ENCODE assay signal across 29 cellular contexts in the genomic region with DNA sequence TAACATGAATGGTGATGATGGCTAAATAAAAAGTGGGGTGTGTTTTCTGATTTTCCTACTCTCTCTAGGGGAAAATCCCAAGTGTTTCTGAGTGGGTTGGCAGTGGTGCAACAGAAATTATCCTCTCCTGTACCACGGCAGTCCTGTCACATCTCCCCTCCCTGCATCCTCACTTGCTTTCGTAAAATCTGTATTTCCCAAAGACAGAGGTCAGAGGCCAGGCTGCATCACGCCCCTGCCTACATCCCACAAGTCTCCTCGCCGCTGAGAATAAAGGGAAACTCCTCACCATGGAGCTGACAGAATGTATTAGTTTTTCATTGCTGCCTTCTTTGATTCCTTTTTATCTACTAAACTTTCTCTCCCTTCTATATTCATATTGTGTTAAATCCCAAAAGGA. TPM values are rescaled to one million over a fixed set of nuclear protein-coding genes. Genes with fewer than 3 reads are reported as not detected.
DNase-seq lines count a peak whose midpoint lies in the region; ATAC-seq, FAIRE-seq and TF ChIP-seq lines count a peak whose summit lies in the region.
"Had no signal": no experiment of that assay in that cellular context is flagged by ENCODE, and none has a peak within 500 bp of the region (broad histone marks: within the 10 kb centered on the region; RNA-seq: fewer than 3 reads in every experiment).

No MANE protein-coding gene starts in this region.

- H3K9ac ChIP-seq in BLaER1 (no peak overlapping the region), astrocyte (ENCODE audit: low read length) (no peak overlapping the region)
- H3K9ac ChIP-seq: KMS-11 had no signal

- POLR2A ChIA-PET in activated CD4-positive, alpha-beta T cell treated with anti-CD3 and anti-CD28 coated beads, Interleukin-2, amount 10 ng/mL, durations not matched to agents 7 days and 5 days (lab: Charles Lee) = no interaction called here

- no peaks in the 10 kb centered on the region for H3K27me3 Mint-ChIP-seq in astrocyte (ENCODE audit: low read depth, unreplicated experiment)
- no peaks in the 10 kb centered on the region for H3K27me3 Mint-ChIP-seq in activated CD4-positive, alpha-beta T cell treated with anti-CD3 and anti-CD28 coated beads, Interleukin-2, amount 10 ng/mL, durations not matched to agents 7 days and 5 days

- no peak for TF ChIP-seq CTCF in astrocyte (IDR thresholded peaks at IDR 0.05; ENCODE audit: insufficient read depth, low read depth, low read length)
- no peak for TF ChIP-seq CTCF in lower leg skin (IDR thresholded peaks at IDR 0.05)

- no peaks in the 10 kb centered on the region for H3K27me3 ChIP-seq in BLaER1
- no peaks in the 10 kb centered on the region for H3K27me3 ChIP-seq in astrocyte (ENCODE audit: insufficient read depth, low read length)
- H3K27me3 ChIP-seq: ascending aorta had no signal

- H3K27ac ChIP-seq in BLaER1 = peak overlapping the region; percentile 46; the same call in 1 of the 2 replicates
- no peak overlapping the region for H3K27ac ChIP-seq in astrocyte (ENCODE audit: low read depth, low read length)
- H3K27ac ChIP-seq in skin epidermis = peak overlapping the region in 11 of 21 experiments; percentile 4 to 85 (median 31)
- H3K27ac ChIP-seq: KMS-11, SJSA1 had no signal

- peak overlapping the region; percentile 53 for H3K27ac Mint-ChIP-seq in astrocyte (ENCODE audit: unreplicated experiment)
- H3K27ac Mint-ChIP-seq in activated CD4-positive, alpha-beta T cell treated with anti-CD3 and anti-CD28 coated beads, Interleukin-2, amount 10 ng/mL, durations not matched to agents 7 days and 5 days = no peak overlapping the region
- H3K27ac Mint-ChIP-seq: activated naive CD8-positive, alpha-beta T cell treated with anti-CD3 and anti-CD28 coated beads for 36 hours had no signal

- H3K36me3 Mint-ChIP-seq in astrocyte (ENCODE audit: low read depth, unreplicated experiment) = peaks cover 2% of the 10 kb centered on the region
- no peaks in the 10 kb centered on the region for H3K36me3 Mint-ChIP-seq in activated CD4-positive, alpha-beta T cell treated with anti-CD3 and anti-CD28 coated beads, Interleukin-2, amount 10 ng/mL, durations not matched to agents 7 days and 5 days (ENCODE audit: low read depth)
- H3K36me3 Mint-ChIP-seq: activated naive CD8-positive, alpha-beta T cell treated with anti-CD3 and anti-CD28 coated beads for 36 hours; naive thymus-derived CD8-positive, alpha-beta T cell had no signal

- 87 to 92% methylated on average over 5 of the region's 5 CpGs for WGBS in lower leg skin, 2 donors

- H3K4me3 ChIP-seq in BLaER1 (no peak overlapping the region), astrocyte (ENCODE audit: insufficient read depth, low read depth, low read length) (no peak overlapping the region), lower leg skin (ENCODE audit: low read depth, poor library complexity, severe bottlenecking) (no peak overlapping the region), skin epidermis (no peak overlapping the region)
- H3K4me3 ChIP-seq: ascending aorta, SJSA1 had no signal

- peaks cover 23% of the 10 kb centered on the region for H3K4me1 Mint-ChIP-seq in astrocyte (ENCODE audit: low read depth, unreplicated experiment)
- peaks cover 23% of the 10 kb centered on the region for H3K4me1 Mint-ChIP-seq in activated CD4-positive, alpha-beta T cell treated with anti-CD3 and anti-CD28 coated beads, Interleukin-2, amount 10 ng/mL, durations not matched to agents 7 days and 5 days

- CTCF ChIA-PET in activated CD4-positive, alpha-beta T cell treated with anti-CD3 and anti-CD28 coated beads, Interleukin-2, amount 10 ng/mL, durations not matched to agents 7 days and 5 days (lab: Charles Lee) = interaction anchor here (1.6 kb wide), 1 partner anchor 14 kb away, joined by 6 read pairs; a partner anchor contains a TSS

- ATAC-seq in GM21529 (IDR thresholded peaks at IDR 0.05; ENCODE audit: unreplicated experiment) (no peak), HG03442 (IDR thresholded peaks at IDR 0.05; ENCODE audit: unreplicated experiment) (no peak)
- ATAC-seq: naive thymus-derived CD8-positive, alpha-beta T cell had no signal

- no peaks in the 10 kb centered on the region for H3K36me3 ChIP-seq in BLaER1
- no peaks in the 10 kb centered on the region for H3K36me3 ChIP-seq in astrocyte (ENCODE audit: insufficient read depth, low read length)
- H3K36me3 ChIP-seq: ascending aorta, SJSA1 had no signal

- H4K20me1 ChIP-seq in BLaER1 (no peaks in the 10 kb centered on the region), astrocyte (ENCODE audit: insufficient read depth, low read length) (no peaks in the 10 kb centered on the region)

- no peaks in the 10 kb centered on the region for H3K79me2 ChIP-seq in astrocyte (ENCODE audit: insufficient read depth, low read length)

- H2AFZ ChIP-seq in astrocyte (ENCODE audit: low read depth, low read length) = no peak overlapping the region

- H3K9me3 ChIP-seq in BLaER1 = 0 out of 2 replicates have a peak, but pooled peaks cover 4% of the 10 kb centered on the region
- H3K9me3 ChIP-seq in astrocyte (ENCODE audit: insufficient read depth, low read depth, low read length) = no peaks in the 10 kb centered on the region
- H3K9me3 ChIP-seq: ascending aorta, Caco-2, SJSA1 had no signal

- no peak overlapping the region for H3K4me3 Mint-ChIP-seq in astrocyte (ENCODE audit: unreplicated experiment)
- no peak overlapping the region for H3K4me3 Mint-ChIP-seq in activated CD4-positive, alpha-beta T cell treated with anti-CD3 and anti-CD28 coated beads, Interleukin-2, amount 10 ng/mL, durations not matched to agents 7 days and 5 days
- H3K4me3 Mint-ChIP-seq: activated naive CD8-positive, alpha-beta T cell treated with anti-CD3 and anti-CD28 coated beads for 36 hours; naive thymus-derived CD8-positive, alpha-beta T cell had no signal

- H3K4me2 ChIP-seq in BLaER1 = no peak overlapping the region; the same call in 1 of the 2 replicates
- H3K4me2 ChIP-seq in astrocyte (ENCODE audit: low read length) = no peak overlapping the region
- H3K4me2 ChIP-seq: KMS-11 had no signal

- intact Hi-C loops in lower leg skin (cut with DNase I; ENCODE audit: low total_unique reads) = no loop called here

- peaks cover 69% of the 10 kb centered on the region for H3K4me1 ChIP-seq in BLaER1
- H3K4me1 ChIP-seq in astrocyte (ENCODE audit: insufficient read depth, low read length) = peaks cover 13% of the 10 kb centered on the region
- H3K4me1 ChIP-seq: ascending aorta, Caco-2 had no signal

- no peak for FAIRE-seq in astrocyte (lab: Jason Lieb, UNC)
- FAIRE-seq: endometrium had no signal

- TF ChIP-seq POLR2A in lower leg skin (IDR thresholded peaks at IDR 0.05) = no peak

- no peak for DNase-seq in astrocyte (ENCODE audit: low read depth)
- DNase-seq in lower leg skin (ENCODE audit: low spot score in 2 of 2) = peak; percentile 4 to 59
- no peak for DNase-seq in AG08395 (ENCODE audit: low spot score)
- DNase-seq in activated CD4-positive, alpha-beta T cell treated with anti-CD3 and anti-CD28 coated beads, Interleukin-2, amount 10 ng/mL, durations not matched to agents 7 days and 5 days = no peak
- DNase-seq: activated CD4-positive, alpha-beta T cell treated with anti-CD3 and anti-CD28 coated beads for 1 hour; activated naive CD8-positive, alpha-beta T cell treated with anti-CD3 and anti-CD28 coated beads for 36 hours; activated T-cell treated with anti-CD3 and anti-CD28 coated beads, Interleukin-2, amount 50 U/mL, for 1 hour; Caco-2; central memory CD4-positive, alpha-beta T cell; dermis blood vessel endothelial cell; DND-41; islet precursor cell; left ventricle myocardium superior; midbrain; naive thymus-derived CD8-positive, alpha-beta T cell; NCI-H1436; NCI-H2081 treated with DMSO at 0.1 percent for 48 hours; NCI-H748 treated with DMSO at 0.1 percent for 48 hours; stimulated activated CD4-positive, alpha-beta T cell treated with anti-CD3 and anti-CD28 coated beads, Interleukin-4, amount 100 ng/mL, for 24 hours; stimulated activated naive CD4-positive, alpha-beta T cell; T-helper 1 cell had no signal

- no peaks in the 10 kb centered on the region for H3K9me3 Mint-ChIP-seq in astrocyte (ENCODE audit: unreplicated experiment)
- no peaks in the 10 kb centered on the region for H3K9me3 Mint-ChIP-seq in activated CD4-positive, alpha-beta T cell treated with anti-CD3 and anti-CD28 coated beads, Interleukin-2, amount 10 ng/mL, durations not matched to agents 7 days and 5 days
- H3K9me3 Mint-ChIP-seq: activated naive CD8-positive, alpha-beta T cell treated with anti-CD3 and anti-CD28 coated beads for 36 hours; naive thymus-derived CD8-positive, alpha-beta T cell had no signal

RNA-seq across cellular contexts. Expression of a gene that starts 13.1 kb away (rescaled TPM):
- total RNA-seq in astrocyte (not detected in 2 replicates), lower leg skin (10 to 100 TPM in 1 of 4 donors, 1 to 10 TPM in 3; 3.6 to 10.2 (median 5.9) TPM)
- 1 to 10 TPM; 7.9 to 8.3 TPM for total RNA-seq in activated CD4-positive, alpha-beta T cell treated with anti-CD3 and anti-CD28 coated beads, Interleukin-2, amount 10 ng/mL, durations not matched to agents 7 days and 5 days
- total RNA-seq: SJSA1 had no signal

Comparison
In these comparisons a context has a peak if more than half of its experiments do, and no peak if none do; other contexts are left out.
1. DNase-seq: peak in lower leg skin (2 of 2); none in astrocyte (single experiment), AG08395 (single experiment) and activated CD4-positive, alpha-beta T cell treated with anti-CD3 and anti-CD28 coated beads, Interleukin-2, amount 10 ng/mL, durations not matched to agents 7 days and 5 days (single experiment).